ENCODE assay signal across 10 cellular contexts in the genomic region with DNA sequence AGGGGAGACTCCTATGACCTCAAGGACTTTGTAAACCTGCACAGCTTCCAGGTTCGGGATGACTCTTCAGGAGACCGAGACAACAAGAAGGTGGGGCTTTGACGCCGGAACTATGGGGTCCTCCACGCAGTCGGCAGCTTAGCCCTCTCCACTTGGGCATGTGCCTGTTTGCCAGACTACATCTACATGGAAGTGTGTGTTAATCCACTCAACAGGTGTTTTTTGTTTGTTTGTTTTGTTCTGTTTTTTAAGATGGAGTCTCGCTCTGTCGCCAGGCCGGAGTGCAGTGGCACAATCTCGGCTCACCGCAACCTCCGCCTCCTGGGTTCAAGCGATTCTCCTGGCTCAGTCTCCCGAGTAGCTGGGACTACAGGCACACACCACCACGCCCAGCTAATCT. TPM values are rescaled to one million over a fixed set of nuclear protein-coding genes. Genes with fewer than 3 reads are reported as not detected.
DNase-seq lines count a peak whose midpoint lies in the region; ATAC-seq, FAIRE-seq and TF ChIP-seq lines count a peak whose summit lies in the region.
"Not testable (repeated sequence)": the region's sequence is repeated elsewhere in the genome, so short reads cannot be mapped to it uniquely, and the experiment has no call there.
"Had no signal": no experiment of that assay in that cellular context is flagged by ENCODE, and none has a peak within 500 bp of the region (broad histone marks: within the 10 kb centered on the region; RNA-seq: fewer than 3 reads in every experiment).

No MANE protein-coding gene starts in this region.

- not testable (repeated sequence) for H3K27ac ChIP-seq in CD4-positive, alpha-beta T cell (ENCODE audit: low read depth, low read length); H1 (ENCODE audit: low read depth, low read length)

- TF ChIP-seq RAD21 in H1 (IDR thresholded peaks at IDR 0.05 in 1 of 2, conservative IDR thresholded peaks at IDR 0.05 in 1 of 2; ENCODE audit: low read depth in 2 of 2, low read length in 2 of 2): not testable (repeated sequence)

- H2BK20ac ChIP-seq in H1 (ENCODE audit: low read length): not testable (repeated sequence)

- not testable (repeated sequence) for H2BK5ac ChIP-seq in H1 (ENCODE audit: low read depth, low read length)

- not testable (repeated sequence) for H3K14ac ChIP-seq in H1 (ENCODE audit: insufficient read length)

- H3K4me1 Mint-ChIP-seq in CD4-positive, alpha-beta T cell (ENCODE audit: low read depth); activated CD8-positive, alpha-beta T cell treated with anti-CD3 and anti-CD28 coated beads, Interleukin-2, amount 10 ng/mL, durations not matched to agents 7 days and 5 days (ENCODE audit: low read depth); activated naive CD4-positive, alpha-beta T cell treated with anti-CD3 and anti-CD28 coated beads, Interleukin-2, amount 10 ng/mL, durations not matched to agents 7 days and 5 days: not testable (repeated sequence)
- peaks cover 20% of the 10 kb centered on the region for H3K4me1 Mint-ChIP-seq in T-helper 1 cell treated with Interleukin-12 subunit alpha and Interleukin-12 subunit beta and Interleukin-4 antibody, amounts not matched to agents 30 μg/mL and 1 μg/mL, for 36 hours (ENCODE audit: low read depth)
- peaks cover 3 to 28% of the 10 kb centered on the region in 2 donors for H3K4me1 Mint-ChIP-seq in natural killer cell treated with Interleukin-12 subunit alpha and Interleukin-12 subunit beta and Interleukin-15 and Interleukin-18, amount 100 ng/mL, for 72 hours (ENCODE audit: low read depth in 2 of 2)
- H3K4me1 Mint-ChIP-seq in stimulated activated effector memory CD8-positive, alpha-beta T cell treated with anti-CD3 and anti-CD28 coated beads, Interleukin-12 subunit alpha, Interleukin-12 subunit beta, amount 100 ng/mL, for 72 hours: peaks cover 29% of the 10 kb centered on the region

- not testable (repeated sequence) for H3K56ac ChIP-seq in H1 (replicated peaks; ENCODE audit: insufficient read length, low read depth, low read length)

- not testable (repeated sequence) for H3K4me3 Mint-ChIP-seq in CD4-positive, alpha-beta T cell; T-helper 1 cell treated with Interleukin-12 subunit alpha and Interleukin-12 subunit beta and Interleukin-4 antibody, amounts not matched to agents 30 μg/mL and 1 μg/mL, for 36 hours; activated CD8-positive, alpha-beta T cell treated with anti-CD3 and anti-CD28 coated beads, Interleukin-2, amount 10 ng/mL, durations not matched to agents 7 days and 5 days; activated naive CD4-positive, alpha-beta T cell treated with anti-CD3 and anti-CD28 coated beads, Interleukin-2, amount 10 ng/mL, durations not matched to agents 7 days and 5 days; natural killer cell treated with Interleukin-12 subunit alpha and Interleukin-12 subunit beta and Interleukin-15 and Interleukin-18, amount 100 ng/mL, for 72 hours; stimulated activated effector memory CD8-positive, alpha-beta T cell treated with anti-CD3 and anti-CD28 coated beads, Interleukin-12 subunit alpha, Interleukin-12 subunit beta, amount 100 ng/mL, for 72 hours

- not testable (repeated sequence) for H4K8ac ChIP-seq in H1 (ENCODE audit: extremely low read depth, insufficient read depth, low read length)

- not testable (repeated sequence) for H3K9ac ChIP-seq in H1 (replicated peaks in 1 of 4; ENCODE audit: extremely low read depth in 1 of 4, low read depth in 3 of 4, low read length in 3 of 4)

- TF ChIP-seq CTCF in CD4-positive, alpha-beta T cell (IDR thresholded peaks at IDR 0.05); H1 (IDR thresholded peaks at IDR 0.05; ENCODE audit: control extremely low read depth in 1 of 3, insufficient read depth in 1 of 3, low read depth in 1 of 3, low read length in 3 of 3): not testable (repeated sequence)

- not testable (repeated sequence) for H3K4me1 ChIP-seq in H1 (replicated peaks in 1 of 4; ENCODE audit: control insufficient read depth in 3 of 4, insufficient read depth in 4 of 4, low read length in 3 of 4)

- 93% methylated on average over 14 of the region's 15 CpGs; no CpG with 5 or more reads in 1 of the 2 experiments for WGBS in H1 (ENCODE audit: extremely low coverage in 1 of 2, insufficient coverage in 1 of 2, insufficient read length in 1 of 2, insufficient replicate concordance in 2 of 2, low coverage in 1 of 2, low lambda C conversion rate in 2 of 2, missing lambda C conversion rate in 1 of 2), 2 experiments

- H3K79me2 ChIP-seq in H1 (ENCODE audit: control insufficient read depth in 1 of 2, insufficient read depth in 2 of 2, low read length in 2 of 2): not testable (repeated sequence)

- not testable (repeated sequence) for DNase-seq in CD4-positive, alpha-beta T cell; activated CD8-positive, alpha-beta T cell treated with anti-CD3 and anti-CD28 coated beads, Interleukin-2, amount 10 ng/mL, durations not matched to agents 7 days and 5 days; activated naive CD4-positive, alpha-beta T cell treated with anti-CD3 and anti-CD28 coated beads, Interleukin-2, amount 10 ng/mL, durations not matched to agents 7 days and 5 days; H1 (ENCODE audit: low read depth in 1 of 2, low spot score in 2 of 2); natural killer cell treated with Interleukin-12 subunit alpha and Interleukin-12 subunit beta and Interleukin-15 and Interleukin-18, amount 100 ng/mL, for 72 hours (ENCODE audit: low spot score); stimulated activated effector memory CD8-positive, alpha-beta T cell treated with anti-CD3 and anti-CD28 coated beads, Interleukin-12 subunit alpha, Interleukin-12 subunit beta, amount 100 ng/mL, for 72 hours (ENCODE audit: low spot score in 2 of 2)

- not testable (repeated sequence) for H2BK120ac ChIP-seq in H1 (replicated peaks; ENCODE audit: low read depth, low read length)

- not testable (repeated sequence) for H2AK5ac ChIP-seq in H1 (ENCODE audit: low read depth, low read length)

- H3K27me3 ChIP-seq in CD4-positive, alpha-beta T cell (ENCODE audit: control insufficient read depth, insufficient read depth, low read length); H1 (replicated peaks in 1 of 4; ENCODE audit: control insufficient read depth in 3 of 4, extremely low read depth in 1 of 4, insufficient read depth in 3 of 4, low read length in 3 of 4): not testable (repeated sequence)

- not testable (repeated sequence) for H3K4ac ChIP-seq in H1 (replicated peaks; ENCODE audit: insufficient read length, low read depth, low read length)

- not testable (repeated sequence) for FAIRE-seq in H1 (lab: Jason Lieb, UNC)

- 0 out of 2 replicates have a peak overlapping the region, but pooled peaks have one; percentile 9 for H2BK12ac ChIP-seq in H1 (ENCODE audit: low read depth, low read length)

- H3K79me1 ChIP-seq in H1 (ENCODE audit: low read depth, low read length): not testable (repeated sequence)

- not testable (repeated sequence) for H4K91ac ChIP-seq in H1 (replicated peaks; ENCODE audit: insufficient read length, low read length)

- not testable (repeated sequence) for TF ChIP-seq EP300 in H1 (IDR thresholded peaks at IDR 0.05; ENCODE audit: borderline replicate concordance in 1 of 2, low read depth in 2 of 2, low read length in 2 of 2)

- H3K36me3 ChIP-seq in H1 (ENCODE audit: control insufficient read depth in 2 of 4, insufficient read depth in 4 of 4, low read length in 3 of 4): not testable (repeated sequence)

- not testable (repeated sequence) for H3K4me2 ChIP-seq in H1 (ENCODE audit: insufficient read depth in 1 of 2, low read depth in 2 of 2, low read length in 2 of 2)

- not testable (repeated sequence) for H3K9me3 ChIP-seq in CD4-positive, alpha-beta T cell (ENCODE audit: control insufficient read depth, low read length)
- peaks cover 33 to 75% of the 10 kb centered on the region in 2 experiments for H3K9me3 ChIP-seq in H1 (ENCODE audit: insufficient read depth in 2 of 2, low read depth in 1 of 2, low read length in 1 of 2)

- not testable (repeated sequence) for H2AFZ ChIP-seq in H1 (ENCODE audit: low read length)

- CTCF ChIA-PET in CD4-positive, alpha-beta T cell (lab: Charles Lee); activated CD8-positive, alpha-beta T cell treated with anti-CD3 and anti-CD28 coated beads, Interleukin-2, amount 10 ng/mL, durations not matched to agents 7 days and 5 days (lab: Charles Lee); activated naive CD4-positive, alpha-beta T cell treated with anti-CD3 and anti-CD28 coated beads, Interleukin-2, amount 10 ng/mL, durations not matched to agents 7 days and 5 days (lab: Charles Lee); H1 (lab: Charles Lee; ENCODE audit: partially characterized antibody): not testable (repeated sequence)

- ATAC-seq in CD4-positive, alpha-beta T cell (ENCODE audit: poor library complexity); activated CD8-positive, alpha-beta T cell treated with anti-CD3 and anti-CD28 coated beads, Interleukin-2, amount 10 ng/mL, durations not matched to agents 7 days and 5 days; natural killer cell treated with Interleukin-12 subunit alpha and Interleukin-12 subunit beta and Interleukin-15 and Interleukin-18, amount 100 ng/mL, for 72 hours; stimulated activated effector memory CD8-positive, alpha-beta T cell treated with anti-CD3 and anti-CD28 coated beads, Interleukin-12 subunit alpha, Interleukin-12 subunit beta, amount 100 ng/mL, for 72 hours: not testable (repeated sequence)

- not testable (repeated sequence) for H4K20me1 ChIP-seq in H1 (replicated peaks in 1 of 2; ENCODE audit: control insufficient read depth in 1 of 2, insufficient read depth in 2 of 2, low read length in 2 of 2)

- H3K23ac ChIP-seq in H1 (ENCODE audit: insufficient read length): not testable (repeated sequence)

- not testable (repeated sequence) for H3K27me3 Mint-ChIP-seq in CD4-positive, alpha-beta T cell; T-helper 1 cell treated with Interleukin-12 subunit alpha and Interleukin-12 subunit beta and Interleukin-4 antibody, amounts not matched to agents 30 μg/mL and 1 μg/mL, for 36 hours (ENCODE audit: low read depth); activated CD8-positive, alpha-beta T cell treated with anti-CD3 and anti-CD28 coated beads, Interleukin-2, amount 10 ng/mL, durations not matched to agents 7 days and 5 days (ENCODE audit: low read depth); activated naive CD4-positive, alpha-beta T cell treated with anti-CD3 and anti-CD28 coated beads, Interleukin-2, amount 10 ng/mL, durations not matched to agents 7 days and 5 days; natural killer cell treated with Interleukin-12 subunit alpha and Interleukin-12 subunit beta and Interleukin-15 and Interleukin-18, amount 100 ng/mL, for 72 hours

- peaks cover 87% of the 10 kb centered on the region for H3K36me3 Mint-ChIP-seq in CD4-positive, alpha-beta T cell (ENCODE audit: low read depth)
- peaks cover 65% of the 10 kb centered on the region for H3K36me3 Mint-ChIP-seq in T-helper 1 cell treated with Interleukin-12 subunit alpha and Interleukin-12 subunit beta and Interleukin-4 antibody, amounts not matched to agents 30 μg/mL and 1 μg/mL, for 36 hours (ENCODE audit: low read depth)
- peaks cover 66% of the 10 kb centered on the region for H3K36me3 Mint-ChIP-seq in activated CD8-positive, alpha-beta T cell treated with anti-CD3 and anti-CD28 coated beads, Interleukin-2, amount 10 ng/mL, durations not matched to agents 7 days and 5 days (ENCODE audit: low read depth)
- H3K36me3 Mint-ChIP-seq in activated naive CD4-positive, alpha-beta T cell treated with anti-CD3 and anti-CD28 coated beads, Interleukin-2, amount 10 ng/mL, durations not matched to agents 7 days and 5 days: peaks cover 63% of the 10 kb centered on the region
- peaks cover 24% of the 10 kb centered on the region for H3K36me3 Mint-ChIP-seq in natural killer cell treated with Interleukin-12 subunit alpha and Interleukin-12 subunit beta and Interleukin-15 and Interleukin-18, amount 100 ng/mL, for 72 hours
- peaks cover 100% of the 10 kb centered on the region for H3K36me3 Mint-ChIP-seq in stimulated activated effector memory CD8-positive, alpha-beta T cell treated with anti-CD3 and anti-CD28 coated beads, Interleukin-12 subunit alpha, Interleukin-12 subunit beta, amount 100 ng/mL, for 72 hours

- H4K5ac ChIP-seq in H1 (ENCODE audit: insufficient read length, low read depth, low read length): not testable (repeated sequence)

- peak overlapping the region; percentile 75 for H3K27ac Mint-ChIP-seq in CD4-positive, alpha-beta T cell
- peak overlapping the region; percentile 13 for H3K27ac Mint-ChIP-seq in T-helper 1 cell treated with Interleukin-12 subunit alpha and Interleukin-12 subunit beta and Interleukin-4 antibody, amounts not matched to agents 30 μg/mL and 1 μg/mL, for 36 hours
- H3K27ac Mint-ChIP-seq in activated CD8-positive, alpha-beta T cell treated with anti-CD3 and anti-CD28 coated beads, Interleukin-2, amount 10 ng/mL, durations not matched to agents 7 days and 5 days: peak overlapping the region; percentile 57
- peak overlapping the region; percentile 60 for H3K27ac Mint-ChIP-seq in activated naive CD4-positive, alpha-beta T cell treated with anti-CD3 and anti-CD28 coated beads, Interleukin-2, amount 10 ng/mL, durations not matched to agents 7 days and 5 days
- H3K27ac Mint-ChIP-seq in natural killer cell treated with Interleukin-12 subunit alpha and Interleukin-12 subunit beta and Interleukin-15 and Interleukin-18, amount 100 ng/mL, for 72 hours: peak overlapping the region; percentile 62 to 78
- H3K27ac Mint-ChIP-seq in stimulated activated effector memory CD8-positive, alpha-beta T cell treated with anti-CD3 and anti-CD28 coated beads, Interleukin-12 subunit alpha, Interleukin-12 subunit beta, amount 100 ng/mL, for 72 hours: peak overlapping the region; percentile 76

- not testable (repeated sequence) for H3K9me3 Mint-ChIP-seq in CD4-positive, alpha-beta T cell; T-helper 1 cell treated with Interleukin-12 subunit alpha and Interleukin-12 subunit beta and Interleukin-4 antibody, amounts not matched to agents 30 μg/mL and 1 μg/mL, for 36 hours; activated CD8-positive, alpha-beta T cell treated with anti-CD3 and anti-CD28 coated beads, Interleukin-2, amount 10 ng/mL, durations not matched to agents 7 days and 5 days (ENCODE audit: insufficient read depth); activated naive CD4-positive, alpha-beta T cell treated with anti-CD3 and anti-CD28 coated beads, Interleukin-2, amount 10 ng/mL, durations not matched to agents 7 days and 5 days; natural killer cell treated with Interleukin-12 subunit alpha and Interleukin-12 subunit beta and Interleukin-15 and Interleukin-18, amount 100 ng/mL, for 72 hours; stimulated activated effector memory CD8-positive, alpha-beta T cell treated with anti-CD3 and anti-CD28 coated beads, Interleukin-12 subunit alpha, Interleukin-12 subunit beta, amount 100 ng/mL, for 72 hours

- H3K4me3 ChIP-seq in H1 (ENCODE audit: extremely low read depth in 1 of 4, insufficient read depth in 2 of 4, low read depth in 3 of 4, low read length in 4 of 4): not testable (repeated sequence)

- not testable (repeated sequence) for H2BK15ac ChIP-seq in H1 (ENCODE audit: low read length)

- TF ChIP-seq POLR2A in H1 (IDR thresholded peaks at IDR 0.05; ENCODE audit: control extremely low read depth in 1 of 2, low read depth in 2 of 2, low read length in 2 of 2): not testable (repeated sequence)

- intact Hi-C loops in CD4-positive, alpha-beta T cell (cut with DNase I, micrococcal nuclease): not testable (repeated sequence)

- POLR2A ChIA-PET in CD4-positive, alpha-beta T cell (lab: Charles Lee): interaction anchor here (1.9 kb wide), 1 partner anchor 29 kb away, joined by 5 read pairs; no protein-coding TSS in a partner anchor
- POLR2A ChIA-PET in activated CD8-positive, alpha-beta T cell treated with anti-CD3 and anti-CD28 coated beads, Interleukin-2, amount 10 ng/mL, durations not matched to agents 7 days and 5 days (lab: Charles Lee); H1 (lab: Charles Lee; ENCODE audit: partially characterized antibody): not testable (repeated sequence)

- H3K18ac ChIP-seq in H1 (ENCODE audit: extremely low read depth, low read length): not testable (repeated sequence)

- not testable (repeated sequence) for H3K23me2 ChIP-seq in H1 (ENCODE audit: low read depth, low read length)

RNA-seq across cellular contexts. Expression of a gene that starts 57.3 kb away (rescaled TPM):
- total RNA-seq in CD4-positive, alpha-beta T cell: 10 to 100 TPM; 70.0 to 70.1 TPM
- total RNA-seq in activated CD8-positive, alpha-beta T cell treated with anti-CD3 and anti-CD28 coated beads, Interleukin-2, amount 10 ng/mL, durations not matched to agents 7 days and 5 days: 100 to 1,000 TPM; 122 to 125 TPM
- 0.21 and 0.22 TPM in 2 replicates for total RNA-seq in H1 (2021; fragmentation: NEBNext Ultra II Directional; extraction: Animal tissue kit (Norgen Biotek cat#: 25700))
- 0.21 and 0.46 TPM in 2 replicates for polyA plus RNA-seq in H1 (2011; rRNA removed)
- polyA plus RNA-seq in H1 (2011; cell fraction: cytosol; rRNA removed): 0.31 TPM
- 0.61 TPM for polyA plus RNA-seq in H1 (2011; cell fraction: nucleus; rRNA removed)
- polyA plus RNA-seq in H1 (2012, experiment 1 of 2): 0.56 to 0.67 TPM (median 0.58 TPM) in 3 of 4 replicates, not detected in the other
- 0.18 TPM for polyA plus RNA-seq in H1 (2012, experiment 2 of 2)
- 3.1 TPM for polyA plus RNA-seq in H1 (2013, experiment 1 of 2)
- polyA plus RNA-seq in H1 (2013, experiment 2 of 2): 2.7 TPM
- 0.47 and 1.2 TPM in 2 replicates for polyA minus RNA-seq in H1 (2011; rRNA and poly(A)+ RNA removed)
- polyA minus RNA-seq in H1 (2011; cell fraction: cytosol; rRNA and poly(A)+ RNA removed): 1.6 TPM
- polyA minus RNA-seq in H1 (2011; cell fraction: nucleus; rRNA and poly(A)+ RNA removed): not detected
- total RNA-seq in natural killer cell treated with Interleukin-12 subunit alpha and Interleukin-12 subunit beta and Interleukin-15 and Interleukin-18, amount 100 ng/mL, for 72 hours: 100 to 1,000 TPM; 166 to 167 TPM
- total RNA-seq: G401, IMR-90 had no signal
- polyA plus RNA-seq: IMR-90 had no signal

RNA-seq across cellular contexts. Expression of a gene that starts 57.5 kb away (rescaled TPM):
- 1 to 10 TPM; 5.4 to 6.0 TPM for total RNA-seq in CD4-positive, alpha-beta T cell
- total RNA-seq in activated CD8-positive, alpha-beta T cell treated with anti-CD3 and anti-CD28 coated beads, Interleukin-2, amount 10 ng/mL, durations not matched to agents 7 days and 5 days: under 1 TPM; 0.47 to 0.50 TPM
- total RNA-seq in H1 (2021; fragmentation: NEBNext Ultra II Directional; extraction: Animal tissue kit (Norgen Biotek cat#: 25700)): not detected in 2 replicates
- not detected in 2 replicates for polyA plus RNA-seq in H1 (2011; rRNA removed)
- polyA plus RNA-seq in H1 (2011; cell fraction: cytosol; rRNA removed): not detected
- not detected for polyA plus RNA-seq in H1 (2011; cell fraction: nucleus; rRNA removed)
- polyA plus RNA-seq in H1 (2012, experiment 1 of 2): not detected in 4 replicates
- polyA plus RNA-seq in H1 (2012, experiment 2 of 2): not detected
- not detected for polyA plus RNA-seq in H1 (2013, experiment 1 of 2)
- not detected for polyA plus RNA-seq in H1 (2013, experiment 2 of 2)
- not detected in 2 replicates for polyA minus RNA-seq in H1 (2011; rRNA and poly(A)+ RNA removed)
- not detected for polyA minus RNA-seq in H1 (2011; cell fraction: cytosol; rRNA and poly(A)+ RNA removed)
- not detected for polyA minus RNA-seq in H1 (2011; cell fraction: nucleus; rRNA and poly(A)+ RNA removed)
- total RNA-seq in natural killer cell treated with Interleukin-12 subunit alpha and Interleukin-12 subunit beta and Interleukin-15 and Interleukin-18, amount 100 ng/mL, for 72 hours: 1 to 10 TPM in 1 of 2 donors, under 1 TPM in 1; 1.00 to 2.0 TPM
- total RNA-seq: G401, HT-29, IMR-90 had no signal
- polyA plus RNA-seq: IMR-90 had no signal

Comparison
In these comparisons a context has a peak if more than half of its experiments do, and no peak if none do; other contexts are left out.
1. H3K27ac Mint-ChIP-seq: peak in every context shown above with its lines; median percentile 76 in stimulated activated effector memory CD8-positive, alpha-beta T cell treated with anti-CD3 and anti-CD28 coated beads, Interleukin-12 subunit alpha, Interleukin-12 subunit beta, amount 100 ng/mL, for 72 hours; 75 in CD4-positive, alpha-beta T cell; 70 in natural killer cell treated with Interleukin-12 subunit alpha and Interleukin-12 subunit beta and Interleukin-15 and Interleukin-18, amount 100 ng/mL, for 72 hours; 60 in activated naive CD4-positive, alpha-beta T cell treated with anti-CD3 and anti-CD28 coated beads, Interleukin-2, amount 10 ng/mL, durations not matched to agents 7 days and 5 days; 57 in activated CD8-positive, alpha-beta T cell treated with anti-CD3 and anti-CD28 coated beads, Interleukin-2, amount 10 ng/mL, durations not matched to agents 7 days and 5 days; 13 in T-helper 1 cell treated with Interleukin-12 subunit alpha and Interleukin-12 subunit beta and Interleukin-4 antibody, amounts not matched to agents 30 μg/mL and 1 μg/mL, for 36 hours.
2. RNA of a gene that starts 57.3 kb away (total RNA-seq): 166 to 167 TPM in natural killer cell treated with Interleukin-12 subunit alpha and Interleukin-12 subunit beta and Interleukin-15 and Interleukin-18, amount 100 ng/mL, for 72 hours, 122 to 125 TPM in activated CD8-positive, alpha-beta T cell treated with anti-CD3 and anti-CD28 coated beads, Interleukin-2, amount 10 ng/mL, durations not matched to agents 7 days and 5 days and 70.0 to 70.1 TPM in CD4-positive, alpha-beta T cell; 0.21 to 0.22 TPM in H1; every median in the first group is over 10 times any median in the second.